In genomic region chr6:37556884-37557644, GRCh38 we compare ENCODE assay signal across 10 cellular contexts. TPM values are rescaled to one million over a fixed set of nuclear protein-coding genes. Genes with fewer than 3 reads are reported as not detected.
DNase-seq lines count a peak whose midpoint lies in the region; ATAC-seq, FAIRE-seq and TF ChIP-seq lines count a peak whose summit lies in the region.
"Had no signal": no experiment of that assay in that cellular context is flagged by ENCODE, and none has a peak within 500 bp of the region (broad histone marks: within the 10 kb centered on the region; RNA-seq: fewer than 3 reads in every experiment).

No MANE protein-coding gene starts in this region.

- no peak for FAIRE-seq in H1 (lab: Jason Lieb, UNC)
- FAIRE-seq: urothelium cell line had no signal

- H3K4me1 ChIP-seq in H1 (replicated peaks in 1 of 4; ENCODE audit: control insufficient read depth in 3 of 4, insufficient read depth in 4 of 4, low read length in 3 of 4) = peaks cover 0 to 6% (median 2%) of the 10 kb centered on the region in 4 experiments; a peak in 4 of 7 replicates

- no peak overlapping the region for H3K14ac ChIP-seq in H1 (ENCODE audit: insufficient read length)

- no peak overlapping the region for H3K27ac Mint-ChIP-seq in endothelial cell (ENCODE audit: unreplicated experiment)

- peaks cover 11% of the 10 kb centered on the region for H3K27me3 Mint-ChIP-seq in endothelial cell (ENCODE audit: unreplicated experiment)

- TF ChIP-seq RAD21 in H1 (IDR thresholded peaks at IDR 0.05 in 1 of 2, conservative IDR thresholded peaks at IDR 0.05 in 1 of 2; ENCODE audit: low read depth in 2 of 2, low read length in 2 of 2) = no peak

- H3K36me3 Mint-ChIP-seq in endothelial cell (ENCODE audit: low read depth, unreplicated experiment) = no peaks in the 10 kb centered on the region

- 89% methylated on average over 15 of the region's 15 CpGs; no CpG with 5 or more reads in 1 of the 2 experiments for WGBS in H1 (ENCODE audit: extremely low coverage in 1 of 2, insufficient coverage in 1 of 2, insufficient read length in 1 of 2, insufficient replicate concordance in 2 of 2, low coverage in 1 of 2, low lambda C conversion rate in 2 of 2, missing lambda C conversion rate in 1 of 2), 2 experiments

- no peaks in the 10 kb centered on the region for H3K9me3 ChIP-seq in H1 (ENCODE audit: insufficient read depth in 2 of 2, low read depth in 1 of 2, low read length in 1 of 2)

- H3K4me3 Mint-ChIP-seq in endothelial cell (ENCODE audit: unreplicated experiment) = no peak overlapping the region

- TF ChIP-seq CTCF in H1 (IDR thresholded peaks at IDR 0.05; ENCODE audit: control extremely low read depth in 1 of 3, insufficient read depth in 1 of 3, low read depth in 1 of 3, low read length in 3 of 3) (no peak), endothelial cell (IDR thresholded peaks at IDR 0.05; ENCODE audit: unreplicated experiment) (no peak)

- H2BK12ac ChIP-seq in H1 (ENCODE audit: low read depth, low read length) = peak overlapping the region; percentile 68; the same call in 1 of the 2 replicates

- no peak overlapping the region for H3K18ac ChIP-seq in H1 (ENCODE audit: extremely low read depth, low read length)

- H2AFZ ChIP-seq in H1 (ENCODE audit: low read length) = no peak overlapping the region

- no peaks in the 10 kb centered on the region for H3K79me1 ChIP-seq in H1 (ENCODE audit: low read depth, low read length)

- DNase-seq in ACHN (peak; percentile 58), H1 (ENCODE audit: low read depth in 1 of 2, low spot score in 2 of 2) (no peak), NCI-H2196 treated with DMSO at 0.1 percent for 48 hours (lab: John Stamatoyannopoulos, UW; ENCODE audit: unreplicated experiment) (no peak), endothelial cell (ENCODE audit: low spot score) (no peak), NCI-H524 treated with DMSO at 0.1 percent for 48 hours (lab: John Stamatoyannopoulos, UW) (no peak)
- no peak for DNase-seq in activated effector memory CD4-positive, alpha-beta T cell treated with anti-CD3 and anti-CD28 coated beads, Interleukin-2, amount 50 U/mL, for 16 hours

- H2BK15ac ChIP-seq in H1 (ENCODE audit: low read length) = 0 out of 2 replicates have a peak overlapping the region, but pooled peaks have one; percentile 18

- TF ChIP-seq POLR2A in GM19099 (IDR thresholded peaks at IDR 0.05; ENCODE audit: extremely low read depth, insufficient read length, low read depth) (peak; percentile 34), H1 (IDR thresholded peaks at IDR 0.05; ENCODE audit: control extremely low read depth in 1 of 2, low read depth in 2 of 2, low read length in 2 of 2) (no peak)

- no peak for TF ChIP-seq EP300 in H1 (IDR thresholded peaks at IDR 0.05; ENCODE audit: borderline replicate concordance in 1 of 2, low read depth in 2 of 2, low read length in 2 of 2)

- no peak overlapping the region for H4K8ac ChIP-seq in H1 (ENCODE audit: extremely low read depth, insufficient read depth, low read length)

- H4K91ac ChIP-seq in H1 (replicated peaks; ENCODE audit: insufficient read length, low read length) = no peak overlapping the region

- no peaks in the 10 kb centered on the region for H3K9me3 Mint-ChIP-seq in endothelial cell (ENCODE audit: unreplicated experiment)

- peak; percentile 29 for ATAC-seq in HG03442 (IDR thresholded peaks at IDR 0.05; ENCODE audit: unreplicated experiment)

- no peak overlapping the region for H2BK5ac ChIP-seq in H1 (ENCODE audit: low read depth, low read length)

- no peak overlapping the region for H2AK5ac ChIP-seq in H1 (ENCODE audit: low read depth, low read length)

- H3K27ac ChIP-seq in H1 (ENCODE audit: low read depth, low read length) = no peak overlapping the region
- H3K27ac ChIP-seq: RWPE1 had no signal

- peaks cover 0 to 5% (median 3%) of the 10 kb centered on the region in 4 experiments; a peak in 3 of 7 replicates for H3K27me3 ChIP-seq in H1 (replicated peaks in 1 of 4; ENCODE audit: control insufficient read depth in 3 of 4, extremely low read depth in 1 of 4, insufficient read depth in 3 of 4, low read length in 3 of 4)

- H3K79me2 ChIP-seq in H1 (ENCODE audit: control insufficient read depth in 1 of 2, insufficient read depth in 2 of 2, low read length in 2 of 2) = no peaks in the 10 kb centered on the region

- no peaks in the 10 kb centered on the region for H3K36me3 ChIP-seq in H1 (ENCODE audit: control insufficient read depth in 2 of 4, insufficient read depth in 4 of 4, low read length in 3 of 4)

- POLR2A ChIA-PET in H1 (lab: Charles Lee; ENCODE audit: partially characterized antibody) = interaction anchor here (0.8 to 0.9 kb wide), 2 partner anchors 18 to 65 kb away, joined by 3 to 4 read pairs; no protein-coding TSS in a partner anchor

- H3K4me3 ChIP-seq in H1 (ENCODE audit: extremely low read depth in 1 of 4, insufficient read depth in 2 of 4, low read depth in 3 of 4, low read length in 4 of 4) = no peak overlapping the region

- H3K23me2 ChIP-seq in H1 (ENCODE audit: low read depth, low read length) = no peaks in the 10 kb centered on the region

- H2BK120ac ChIP-seq in H1 (replicated peaks; ENCODE audit: low read depth, low read length) = no peak overlapping the region

- H2BK20ac ChIP-seq in H1 (ENCODE audit: low read length) = no peak overlapping the region

- no peak overlapping the region for H4K5ac ChIP-seq in H1 (ENCODE audit: insufficient read length, low read depth, low read length)

- H3K9ac ChIP-seq in H1 (replicated peaks in 1 of 4; ENCODE audit: extremely low read depth in 1 of 4, low read depth in 3 of 4, low read length in 3 of 4) = no peak overlapping the region

- peaks cover 10% of the 10 kb centered on the region for H3K4me1 Mint-ChIP-seq in endothelial cell (ENCODE audit: unreplicated experiment)

- H3K23ac ChIP-seq in H1 (ENCODE audit: insufficient read length) = no peak overlapping the region

- no peak overlapping the region for H3K56ac ChIP-seq in H1 (replicated peaks; ENCODE audit: insufficient read length, low read depth, low read length)

- H3K4me2 ChIP-seq in H1 (ENCODE audit: insufficient read depth in 1 of 2, low read depth in 2 of 2, low read length in 2 of 2) = no peak overlapping the region

- in situ Hi-C loops in ACHN (cut with HindIII; ENCODE audit: low pct_ligation_motif_present, low pct_unique_long_range_greater_than_20kb, low sequenced_read_pairs) = no loop called here

- H4K20me1 ChIP-seq in H1 (replicated peaks in 1 of 2; ENCODE audit: control insufficient read depth in 1 of 2, insufficient read depth in 2 of 2, low read length in 2 of 2) = no peaks in the 10 kb centered on the region

- CTCF ChIA-PET in H1 (lab: Charles Lee; ENCODE audit: partially characterized antibody) = interaction anchor here (0.7 to 16.3 kb wide), 11 partner anchors 9 to 79 kb away, joined by 3 to 308 read pairs (median 4); no protein-coding TSS in a partner anchor

- no peak overlapping the region for H3K4ac ChIP-seq in H1 (replicated peaks; ENCODE audit: insufficient read length, low read depth, low read length)

TF ChIP-seq in H1, 55 proteins besides CTCF, POLR2A, EP300 and RAD21:
- TF ChIP-seq NRF1 (IDR thresholded peaks at IDR 0.05; ENCODE audit: low read depth, low read length) (no peak), TEAD4 (IDR thresholded peaks at IDR 0.05; ENCODE audit: low read depth, low read length) (no peak), KDM5A (IDR thresholded peaks at IDR 0.05; ENCODE audit: low read length) (no peak), EGR1 (IDR thresholded peaks at IDR 0.05; ENCODE audit: borderline replicate concordance, low read depth, low read length) (no peak), RNF2 (IDR thresholded peaks at IDR 0.05; ENCODE audit: borderline replicate concordance, low read depth, low read length, missing control alignments, poor library complexity, severe bottlenecking) (no peak)

RNA-seq across cellular contexts. Expression of gene CCDC167, which starts 57.4 kb away (rescaled TPM):
- 11.0 TPM in 2 replicates for total RNA-seq in H1 (2021; fragmentation: NEBNext Ultra II Directional; extraction: Animal tissue kit (Norgen Biotek cat#: 25700))
- polyA plus RNA-seq in H1 (2011; rRNA removed) = 20.6 and 26.5 TPM in 2 replicates
- polyA plus RNA-seq in H1 (2011; cell fraction: cytosol; rRNA removed) = 28.8 TPM
- polyA plus RNA-seq in H1 (2011; cell fraction: nucleus; rRNA removed) = 13.9 TPM
- 15.0 to 25.7 TPM (median 18.5 TPM) in 4 replicates for polyA plus RNA-seq in H1 (2012, experiment 1 of 2)
- polyA plus RNA-seq in H1 (2012, experiment 2 of 2) = 41.9 TPM
- 30.8 TPM for polyA plus RNA-seq in H1 (2013, experiment 1 of 2)
- polyA plus RNA-seq in H1 (2013, experiment 2 of 2) = 29.4 TPM
- polyA minus RNA-seq in H1 (2011; rRNA and poly(A)+ RNA removed) = 4.4 and 4.8 TPM in 2 replicates
- polyA minus RNA-seq in H1 (2011; cell fraction: cytosol; rRNA and poly(A)+ RNA removed) = not detected
- 4.6 TPM for polyA minus RNA-seq in H1 (2011; cell fraction: nucleus; rRNA and poly(A)+ RNA removed)
- 38.0 TPM for total RNA-seq in endothelial cell (ENCODE audit: unreplicated experiment)
